ENCODE assay signal across 11 cellular contexts in genomic region chr17:45320349-45320930, GRCh38. TPM values are rescaled to one million over a fixed set of nuclear protein-coding genes. Genes with fewer than 3 reads are reported as not detected.
A peak's percentile ranks its signal among the peaks of the same experiment; 100 is the strongest.
DNase-seq lines count a peak whose midpoint lies in the region; ATAC-seq and TF ChIP-seq lines count a peak whose summit lies in the region.
"Had no signal": no experiment of that assay in that cellular context is flagged by ENCODE, and none has a peak within 500 bp of the region (broad histone marks: within the 10 kb centered on the region; RNA-seq: fewer than 3 reads in every experiment).

No MANE protein-coding gene starts in this region.

- DNase-seq in left ventricle myocardium superior, result peak; percentile 4
- DNase-seq in Right ventricle myocardium inferior (ENCODE audit: missing footprints), result no peak
- peak; percentile 44 for DNase-seq in adipocyte (ENCODE audit: low read depth)
- DNase-seq in left lung, result no peak
- no peak for DNase-seq in vagina (ENCODE audit: extremely low spot score in 2 of 2)
- DNase-seq in tibial nerve (ENCODE audit: low spot score in 2 of 2), result no peak
- DNase-seq: COR-L47; stimulated activated CD4-positive, alpha-beta T cell treated with anti-CD3 and anti-CD28 coated beads, Interleukin-2, amount 100 ng/mL, for 24 hours had no signal

- intact Hi-C loops in left ventricle myocardium superior (cut with micrococcal nuclease), result no loop called here
- intact Hi-C loops in Right ventricle myocardium inferior (cut with DNase I), result no loop called here
- intact Hi-C loops in left lung (cut with DNase I), result no loop called here
- intact Hi-C loops in vagina (cut with DNase I), result loop anchor here (10.0 kb wide), 1 partner anchor 54 kb away; no protein-coding TSS in a partner anchor

- TF ChIP-seq CTCF in left lung (IDR thresholded peaks at IDR 0.05) (no peak), vagina (IDR thresholded peaks at IDR 0.05) (no peak), tibial nerve (IDR thresholded peaks at IDR 0.05) (no peak)

- peaks cover 39% of the 10 kb centered on the region for H3K4me1 ChIP-seq in adipocyte (ENCODE audit: control insufficient read depth, insufficient read depth, low read length)
- peaks cover 12 to 49% of the 10 kb centered on the region in 2 donors for H3K4me1 ChIP-seq in left lung
- peaks cover 50% of the 10 kb centered on the region for H3K4me1 ChIP-seq in vagina
- H3K4me1 ChIP-seq in tibial nerve, result peaks cover 0 to 40% (median 19%) of the 10 kb centered on the region in 4 donors

- ATAC-seq in left ventricle myocardium superior (no peak), Right ventricle myocardium inferior (no peak), left lung (no peak), GM21367 (IDR thresholded peaks at IDR 0.05; ENCODE audit: unreplicated experiment) (no peak), GM21526 (IDR thresholded peaks at IDR 0.05; ENCODE audit: low FRiP score, unreplicated experiment) (no peak)

- WGBS in tibial nerve, 2 donors, result 82 to 84% methylated on average over 5 of the region's 5 CpGs

- H3K4me3 ChIP-seq in adipocyte (ENCODE audit: low read length) (no peak overlapping the region), left lung (no peak overlapping the region), vagina (no peak overlapping the region), tibial nerve (no peak overlapping the region)
- H3K4me3 ChIP-seq: lung had no signal

- TF ChIP-seq EP300 in tibial nerve (IDR thresholded peaks at IDR 0.05), result no peak

- TF ChIP-seq POLR2A in vagina (IDR thresholded peaks at IDR 0.05) (no peak), tibial nerve (IDR thresholded peaks at IDR 0.05) (no peak)

- peak overlapping the region; percentile 33 to 49 for H3K27ac ChIP-seq in left lung
- H3K27ac ChIP-seq in vagina, result peak overlapping the region; percentile 95
- H3K27ac ChIP-seq in tibial nerve, result peak overlapping the region in 1 of 4 donors; percentile 70

- peak overlapping the region; percentile 40 for H3K9ac ChIP-seq in adipocyte (ENCODE audit: low read length)

- H3K27me3 ChIP-seq in adipocyte (replicated peaks; ENCODE audit: control insufficient read depth, insufficient read depth, low read length) (no peaks in the 10 kb centered on the region), left lung (no peaks in the 10 kb centered on the region), vagina (no peaks in the 10 kb centered on the region), tibial nerve (no peaks in the 10 kb centered on the region)

- H3K36me3 ChIP-seq in adipocyte (ENCODE audit: control insufficient read depth, insufficient read depth, low read length, severe bottlenecking), result no peaks in the 10 kb centered on the region
- H3K36me3 ChIP-seq in left lung, result no peaks in the 10 kb centered on the region
- no peaks in the 10 kb centered on the region for H3K36me3 ChIP-seq in vagina
- no peaks in the 10 kb centered on the region for H3K36me3 ChIP-seq in tibial nerve

- H3K9me3 ChIP-seq in adipocyte (ENCODE audit: control insufficient read depth, low read length) (no peaks in the 10 kb centered on the region), left lung (no peaks in the 10 kb centered on the region), vagina (no peaks in the 10 kb centered on the region), tibial nerve (no peaks in the 10 kb centered on the region)

RNA-seq across cellular contexts. Expression of gene MAP3K14, which starts 3.6 kb away (rescaled TPM):
- 16.6 TPM for total RNA-seq in left ventricle myocardium superior
- total RNA-seq in Right ventricle myocardium inferior, result 14.4 TPM
- total RNA-seq in left lung, result 10 to 100 TPM; 11.3 to 13.1 TPM
- total RNA-seq in vagina, result 9.8 TPM
- 10 to 100 TPM in 3 of 4 donors, 1 to 10 TPM in 1; 9.6 to 15.6 (median 13.3) TPM for total RNA-seq in tibial nerve

RNA-seq across cellular contexts. Expression of gene SPATA32, which starts 58.5 kb away (rescaled TPM):
- total RNA-seq in left ventricle myocardium superior, result not detected
- total RNA-seq in Right ventricle myocardium inferior, result not detected
- not detected for total RNA-seq in left lung
- not detected for total RNA-seq in vagina
- not detected for total RNA-seq in tibial nerve

Comparison
In these comparisons a context has a peak if more than half of its experiments do, and no peak if none do; other contexts are left out.
1. DNase-seq: peak in left ventricle myocardium superior (single experiment) and adipocyte (single experiment); none in Right ventricle myocardium inferior (single experiment), left lung (0 of 2), vagina (0 of 2) and tibial nerve (0 of 2).